19 cellular contexts compared by ENCODE assay signal in the genomic region with DNA sequence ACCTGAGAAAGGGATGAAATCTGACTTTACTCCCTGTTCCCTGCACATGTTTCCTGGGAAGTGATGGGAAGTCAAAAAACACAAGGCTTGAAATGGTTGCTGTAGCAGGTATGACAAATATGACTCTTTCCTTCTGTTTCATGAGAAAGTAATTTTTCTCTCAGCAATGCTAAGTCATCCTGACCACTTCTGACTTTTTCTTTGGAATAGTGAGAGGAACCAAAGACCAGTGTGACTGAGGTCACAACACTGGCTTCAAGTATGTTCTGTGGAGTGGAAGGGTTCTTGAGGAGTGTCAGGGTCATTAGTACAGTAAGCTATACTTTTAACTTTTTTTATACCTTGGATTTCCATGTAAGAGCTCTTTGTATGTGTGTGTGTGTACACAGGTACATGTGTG.
"Had no signal": no experiment of that assay in that cellular context is flagged by ENCODE, and none has a peak within 500 bp of the region (broad histone marks: within the 10 kb centered on the region; RNA-seq: fewer than 3 reads in every experiment).

No MANE protein-coding gene starts in this region.

- H3K9ac ChIP-seq: parathyroid adenoma had no signal

- H3K79me2 ChIP-seq: parathyroid adenoma had no signal

- H3K27ac ChIP-seq: gastrocnemius medialis, heart left ventricle, parathyroid adenoma, right lobe of liver, stomach, upper lobe of left lung had no signal

- DNase-seq: activated CD4-positive, alpha-beta memory T cell treated with anti-CD3 and anti-CD28 coated beads, Interleukin-2, amount 10 ng/mL, durations not matched to agents 7 days and 5 days; activated CD8-positive, alpha-beta memory T cell treated with anti-CD3 and anti-CD28 coated beads, Interleukin-2, amount 10 ng/mL, durations not matched to agents 7 days and 5 days; activated effector memory CD4-positive, alpha-beta T cell treated with Interleukin-2 at 50 U/mL for 16 hours; activated naive CD4-positive, alpha-beta T cell treated with anti-CD3 and anti-CD28 coated beads, Interleukin-2, amount 10 ng/mL, durations not matched to agents 7 days and 5 days; aorta; effector CD8-positive, alpha-beta T cell; gastrocnemius medialis; heart left ventricle; immature natural killer cell; natural killer cell; right lobe of liver; small intestine; stimulated activated CD4-positive, alpha-beta T cell treated with anti-CD3 and anti-CD28 coated beads, Interleukin-15, amount 100 ng/mL, for 24 hours; stimulated activated CD4-positive, alpha-beta T cell treated with anti-CD3 and anti-CD28 coated beads, Interleukin-2, amount 100 ng/mL, for 48 hours; stomach; SW 1271; upper lobe of left lung had no signal

- H2AFZ ChIP-seq: parathyroid adenoma had no signal

- H3K27me3 ChIP-seq: gastrocnemius medialis, heart left ventricle, right lobe of liver, stomach, upper lobe of left lung had no signal

- H3K4me3 ChIP-seq: gastrocnemius medialis, heart left ventricle, right lobe of liver, stomach, upper lobe of left lung had no signal

- H3K4me1 ChIP-seq: right lobe of liver had no signal

- ATAC-seq: activated CD8-positive, alpha-beta memory T cell treated with anti-CD3 and anti-CD28 coated beads, Interleukin-2, amount 10 ng/mL, durations not matched to agents 7 days and 5 days; esophagus mucosa; gastrocnemius medialis; heart left ventricle; natural killer cell; right lobe of liver had no signal

- H3K36me3 ChIP-seq: gastrocnemius medialis, heart left ventricle, right lobe of liver, stomach, upper lobe of left lung had no signal

- H3K9me3 ChIP-seq: gastrocnemius medialis, heart left ventricle, right lobe of liver, stomach, upper lobe of left lung had no signal
